Comparison of ENCODE assay signal across 25 cellular contexts in genomic region chr6:41596807-41597206, GRCh38. TPM values are rescaled to one million over a fixed set of nuclear protein-coding genes. Genes with fewer than 3 reads are reported as not detected.
DNase-seq lines count a peak whose midpoint lies in the region; ATAC-seq, FAIRE-seq and TF ChIP-seq lines count a peak whose summit lies in the region.
"Had no signal": no experiment of that assay in that cellular context is flagged by ENCODE, and none has a peak within 500 bp of the region (broad histone marks: within the 10 kb centered on the region; RNA-seq: fewer than 3 reads in every experiment).

No MANE protein-coding gene starts in this region.

- TF ChIP-seq POLR2A in GM12891 (IDR thresholded peaks at IDR 0.05; ENCODE audit: low read depth, low read length), result no peak

- no peak overlapping the region for H3K27ac Mint-ChIP-seq in nephron progenitor cell
- H3K27ac Mint-ChIP-seq: CD4-positive, alpha-beta T cell had no signal

- H3K27me3 Mint-ChIP-seq in nephron progenitor cell (ENCODE audit: low read depth, poor library complexity), result peaks cover 21% of the 10 kb centered on the region
- H3K27me3 Mint-ChIP-seq: CD4-positive, alpha-beta T cell had no signal

- FAIRE-seq in bronchial epithelial cell (lab: Jason Lieb, UNC), result peak; percentile 68
- FAIRE-seq in GM12891 (lab: Jason Lieb, UNC), result no peak
- FAIRE-seq: A204.1, HTR-8/SVneo had no signal

- H3K36me3 ChIP-seq in bronchial epithelial cell (ENCODE audit: control insufficient read depth, insufficient read depth, low read length), result peaks cover 9% of the 10 kb centered on the region
- H3K36me3 ChIP-seq: MG63 had no signal

- intact Hi-C loops in left cardiac atrium (cut with DNase I) (no loop called here), Right ventricle myocardium superior (cut with DNase I) (no loop called here)

- TF ChIP-seq CTCF in bronchial epithelial cell (IDR thresholded peaks at IDR 0.05; ENCODE audit: insufficient read depth, low read length, severe bottlenecking), result no peak
- no peak for TF ChIP-seq CTCF in nephron progenitor cell (IDR thresholded peaks at IDR 0.05)

- peak overlapping the region; percentile 14 for H3K4me3 Mint-ChIP-seq in nephron progenitor cell
- H3K4me3 Mint-ChIP-seq: CD4-positive, alpha-beta T cell had no signal

- H3K27me3 ChIP-seq in bronchial epithelial cell (ENCODE audit: control insufficient read depth, insufficient read depth, low read length), result no peaks in the 10 kb centered on the region
- H3K27me3 ChIP-seq: BLaER1, MG63 had no signal

- ATAC-seq in left cardiac atrium (no peak), Right ventricle myocardium superior (ENCODE audit: poor library complexity) (no peak)

- H3K36me3 Mint-ChIP-seq in nephron progenitor cell (ENCODE audit: low read depth), result peaks cover 47% of the 10 kb centered on the region

- no peak overlapping the region for H3K4me3 ChIP-seq in bronchial epithelial cell (ENCODE audit: low read depth, low read length)
- H3K4me3 ChIP-seq: BLaER1, HAP-1, MG63, PC-9, SK-N-MC had no signal

- H3K9me3 Mint-ChIP-seq in nephron progenitor cell, result no peaks in the 10 kb centered on the region
- H3K9me3 Mint-ChIP-seq: CD4-positive, alpha-beta T cell had no signal

- peaks cover 46% of the 10 kb centered on the region for H3K4me1 Mint-ChIP-seq in nephron progenitor cell

- DNase-seq in left cardiac atrium, result peak; percentile 1
- DNase-seq in Right ventricle myocardium superior, result no peak
- no peak for DNase-seq in bronchial epithelial cell (ENCODE audit: low read depth)
- no peak for DNase-seq in nephron progenitor cell
- DNase-seq in foreskin melanocyte, result no peak
- no peak for DNase-seq in GM12891 (ENCODE audit: insufficient read length, low spot score)
- DNase-seq in SIG-M5 treated with dmso at 0.1 percent for 504 hours (lab: John Stamatoyannopoulos, UW; ENCODE audit: unreplicated experiment), result no peak
- DNase-seq: CD4-positive, alpha-beta T cell; DMS53; GOT3; KBM-7; MG63; NCI-H2029 treated with DMSO at 0.1 percent for 48 hours; NCI-H446 treated with DMSO at 0.1 percent for 48 hours; NCI-H526; NCI-H82; PC-9; RPMI8226; SHP77 treated with DMSO at 0.1 percent for 48 hours had no signal

TF ChIP-seq in GM12891, 5 proteins besides CTCF, POLR2A, EP300 and RAD21:
- TF ChIP-seq TAF1 (IDR thresholded peaks at IDR 0.05; ENCODE audit: low read depth, low read length) (no peak), POU2F2 (IDR thresholded peaks at IDR 0.05; ENCODE audit: low read depth, low read length) (no peak), SPI1 (IDR thresholded peaks at IDR 0.05; ENCODE audit: low read depth, low read length) (no peak), POLR2AphosphoS5 (IDR thresholded peaks at IDR 0.05; ENCODE audit: low read depth, low read length) (no peak), PAX5 (IDR thresholded peaks at IDR 0.05; ENCODE audit: insufficient read depth, low read length, severe bottlenecking) (no peak)

RNA-seq across cellular contexts. Expression of gene MDFI, which starts 41.5 kb away (rescaled TPM):
- 1 to 10 TPM; 9.2 TPM for total RNA-seq in left cardiac atrium
- total RNA-seq in Right ventricle myocardium superior, result 1.1 TPM
- total RNA-seq in bronchial epithelial cell, result 57.1 and 61.3 TPM in 2 replicates
- polyA plus RNA-seq in GM12891 (2012; ENCODE audit: low read depth, missing spikeins), result not detected
- total RNA-seq: CD4-positive, alpha-beta T cell; G401 had no signal

RNA-seq across cellular contexts. Expression of gene FOXP4, which starts 50.6 kb away (rescaled TPM):
- total RNA-seq in left cardiac atrium (10 to 100 TPM; 15.6 to 18.4 TPM), Right ventricle myocardium superior (14.4 TPM), bronchial epithelial cell (2.1 and 2.3 TPM in 2 replicates)
- polyA plus RNA-seq in GM12891 (2012; ENCODE audit: low read depth, missing spikeins), result 18.2 TPM
